ENCODE assay signal across 7 cellular contexts in the genomic region with DNA sequence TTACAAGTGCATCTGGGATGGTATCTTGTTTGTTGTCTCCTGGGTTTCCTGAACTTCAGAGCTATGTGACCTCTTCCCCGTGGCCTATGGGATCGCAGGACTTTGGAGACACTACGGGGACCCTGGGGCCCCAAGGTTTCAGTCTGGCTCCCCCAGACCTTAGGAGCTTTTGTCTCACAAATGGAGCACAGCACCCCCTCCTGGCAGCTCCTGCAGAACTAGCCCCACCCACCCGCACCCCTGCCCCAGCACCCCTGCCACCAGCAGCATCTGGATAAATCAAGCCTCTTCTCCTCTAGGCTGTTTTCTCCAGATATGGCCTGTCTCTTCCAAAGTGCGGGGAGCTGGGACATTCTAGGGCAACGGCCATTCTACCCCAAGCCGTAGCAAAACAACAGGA. TPM values are rescaled to one million over a fixed set of nuclear protein-coding genes. Genes with fewer than 3 reads are reported as not detected.
A peak's percentile ranks its signal among the peaks of the same experiment; 100 is the strongest.
DNase-seq lines count a peak whose midpoint lies in the region; ATAC-seq and TF ChIP-seq lines count a peak whose summit lies in the region.

No MANE protein-coding gene starts in this region.

- no peak overlapping the region for H2AFZ ChIP-seq in H9 (ENCODE audit: low read length)

- no peak overlapping the region for H2BK5ac ChIP-seq in H9 (ENCODE audit: insufficient read length, low read length)

- H3K9ac ChIP-seq in H9 (ENCODE audit: extremely low read depth, insufficient read length, low read length) (no peak overlapping the region), colonic mucosa (ENCODE audit: low read depth in 2 of 2, low read length in 2 of 2) (no peak overlapping the region)

- intact Hi-C loops in colonic mucosa (cut with DNase I) = loop anchor here (5.0 kb wide), 1 partner anchor 69 kb away; a partner anchor contains a TSS
- intact Hi-C loops in ovary (cut with DNase I) = loop anchor here in 1 of 4 donors (5.0 kb wide), 1 partner anchor 34 kb away; no protein-coding TSS in a partner anchor

- no peak overlapping the region for H2BK15ac ChIP-seq in H9 (ENCODE audit: low read depth, low read length)

- no peak overlapping the region for H3T11ph ChIP-seq in H9 (ENCODE audit: low read length)

- H3K27ac Mint-ChIP-seq in H9 = peak overlapping the region in 2 of 3 experiments; percentile 49 to 77; a peak in 2 of 7 replicates

- no peak for ATAC-seq in HG02759 (IDR thresholded peaks at IDR 0.05; ENCODE audit: unreplicated experiment)

- H3K36me3 ChIP-seq in colonic mucosa = peaks cover 40% of the 10 kb centered on the region
- H3K36me3 ChIP-seq in ovary = no peaks in the 10 kb centered on the region

- no peak overlapping the region for H2BK20ac ChIP-seq in H9 (ENCODE audit: low read depth, low read length, poor library complexity, severe bottlenecking)

- H3K4ac ChIP-seq in H9 (ENCODE audit: low read depth, low read length) = no peak overlapping the region

- H3K4me3 Mint-ChIP-seq in H9 = no peak overlapping the region

- peak; percentile 59 for TF ChIP-seq CTCF in H9 (conservative IDR thresholded peaks at IDR 0.05)
- TF ChIP-seq CTCF in VCaP (conservative IDR thresholded peaks at IDR 0.05) = peak; percentile 85
- TF ChIP-seq CTCF in colonic mucosa (IDR thresholded peaks at IDR 0.05) = peak; percentile 25
- TF ChIP-seq CTCF in ovary (IDR thresholded peaks at IDR 0.05) = no peak

- H3K23me2 ChIP-seq in H9 (ENCODE audit: insufficient read length, low read depth, low read length, poor library complexity, severe bottlenecking) = no peaks in the 10 kb centered on the region

- peaks cover 17 to 49% (median 48%) of the 10 kb centered on the region in 3 experiments; a peak in 6 of 7 replicates for H3K36me3 Mint-ChIP-seq in H9 (ENCODE audit: insufficient read depth in 1 of 3, low read depth in 3 of 3)

- no peaks in the 10 kb centered on the region for H3K79me2 ChIP-seq in H9 (ENCODE audit: insufficient read depth, low read length)

- no peak overlapping the region for H4K8ac ChIP-seq in H9 (replicated peaks; ENCODE audit: insufficient read length, low read depth, low read length)

- H3K4me1 Mint-ChIP-seq in H9 = peaks cover 26 to 67% of the 10 kb centered on the region in 2 experiments

- no peak overlapping the region for H2BK120ac ChIP-seq in H9 (ENCODE audit: low read depth, low read length, poor library complexity, severe bottlenecking)

- no peak for TF ChIP-seq EP300 in ovary (IDR thresholded peaks at IDR 0.05)

- H3K56ac ChIP-seq in H9 (ENCODE audit: insufficient read length, low read depth, low read length) = no peak overlapping the region

- no peak overlapping the region for H3K18ac ChIP-seq in H9 (ENCODE audit: insufficient read length, low read depth, low read length)

- H4K91ac ChIP-seq in H9 (ENCODE audit: insufficient read length, low read depth, low read length) = no peak overlapping the region

- no peaks in the 10 kb centered on the region; the same call in 1 of the 2 replicates for H3K27me3 Mint-ChIP-seq in H9 (ENCODE audit: low read depth)

- no peaks in the 10 kb centered on the region for H4K20me1 ChIP-seq in H9 (ENCODE audit: control insufficient read depth, insufficient read depth, insufficient read length)

- H3K27ac ChIP-seq in H9 (ENCODE audit: insufficient read length, low read depth, low read length) (no peak overlapping the region), VCaP (peak overlapping the region; percentile 25; the same call in 1 of the 2 replicates), colonic mucosa (no peak overlapping the region), ovary (no peak overlapping the region)

- H3K4me3 ChIP-seq in colonic mucosa (no peak overlapping the region), ovary (no peak overlapping the region)

- no peak for DNase-seq in H9
- no peak for DNase-seq in colonic mucosa
- peak; percentile 26 to 54 for DNase-seq in stimulated activated CD4-positive, alpha-beta T cell treated with anti-CD3 and anti-CD28 coated beads, Interleukin-4, amount 100 ng/mL, for 4 hours
- DNase-seq in RKO (ENCODE audit: low spot score) = no peak
- DNase-seq in ovary = no peak

- no peak overlapping the region for H3K23ac ChIP-seq in H9 (ENCODE audit: insufficient read length, low read depth, low read length)

- H3K27me3 ChIP-seq in H9 (ENCODE audit: insufficient read depth, low read length) (no peaks in the 10 kb centered on the region), colonic mucosa (no peaks in the 10 kb centered on the region), ovary (no peaks in the 10 kb centered on the region)

- no peak overlapping the region for H2AK5ac ChIP-seq in H9 (ENCODE audit: insufficient read length, low read length)

- H3K79me1 ChIP-seq in H9 (ENCODE audit: insufficient read depth, low read depth, low read length, poor library complexity, severe bottlenecking) = no peaks in the 10 kb centered on the region

- no peak overlapping the region for H4K5ac ChIP-seq in H9 (ENCODE audit: insufficient read length, low read depth, low read length)

- H3K9me3 ChIP-seq in H9 (ENCODE audit: control insufficient read depth, low read depth, low read length) (no peaks in the 10 kb centered on the region), colonic mucosa (no peaks in the 10 kb centered on the region), ovary (no peaks in the 10 kb centered on the region)

- no peak overlapping the region for H3K4me2 ChIP-seq in H9 (ENCODE audit: insufficient read depth, insufficient read length, low read length)

- H3K14ac ChIP-seq in H9 (ENCODE audit: insufficient read depth, low read length) = no peak overlapping the region

- H3K4me1 ChIP-seq in H9 (ENCODE audit: insufficient read depth, low read length) (no peaks in the 10 kb centered on the region; the same call in 1 of the 2 replicates), colonic mucosa (no peaks in the 10 kb centered on the region), ovary (ENCODE audit: insufficient read depth) (peaks cover 9% of the 10 kb centered on the region)

- no peak for TF ChIP-seq POLR2A in ovary (IDR thresholded peaks at IDR 0.05)

- H2BK12ac ChIP-seq in H9 (ENCODE audit: insufficient read length, low read depth, low read length) = no peak overlapping the region

- no CpG with 5 or more reads among the region's 7 CpGs for WGBS in H9 (ENCODE audit: extremely low coverage, insufficient read length, low lambda C conversion rate)
- WGBS in ovary, 3 donors = 78 to 90% (median 86%) methylated on average over 7 of the region's 7 CpGs

- no peaks in the 10 kb centered on the region for H3K9me3 Mint-ChIP-seq in H9

RNA-seq across cellular contexts. Expression of a gene that starts 10.4 kb away (rescaled TPM):
- total RNA-seq in H9 (2021) (117 and 118 TPM in 2 replicates), colonic mucosa (1 to 10 TPM; 4.8 to 5.2 TPM), ovary (1 to 10 TPM in 5 of 7 donors, under 1 TPM in 2; 0.12 to 7.9 (median 5.4) TPM)
- polyA plus RNA-seq in ovary = under 1 TPM; 0.60 to 0.94 TPM

RNA-seq across cellular contexts. Expression of a gene that starts 32.2 kb away (rescaled TPM):
- total RNA-seq in H9 (2021) (43.9 and 44.4 TPM in 2 replicates), colonic mucosa (10 to 100 TPM; 20.5 to 32.9 TPM), ovary (10 to 100 TPM in 6 of 7 donors, 1 to 10 TPM in 1; 4.5 to 15.9 (median 13.4) TPM)
- 1 to 10 TPM; 7.0 to 7.6 TPM for polyA plus RNA-seq in ovary

Comparison
In these comparisons a context has a peak if more than half of its experiments do, and no peak if none do; other contexts are left out.
1. DNase-seq: peak in stimulated activated CD4-positive, alpha-beta T cell treated with anti-CD3 and anti-CD28 coated beads, Interleukin-4, amount 100 ng/mL, for 4 hours (2 of 2); none in H9 (single experiment), colonic mucosa (single experiment), RKO (single experiment) and ovary (0 of 5).
2. CTCF ChIP-seq: peak in H9 (single experiment), VCaP (single experiment) and colonic mucosa (single experiment); none in ovary (0 of 3).
3. RNA of a gene that starts 10.4 kb away (total RNA-seq): 117 to 118 TPM in H9; 0.12 to 7.9 TPM in ovary and 4.8 to 5.2 TPM in colonic mucosa; every median in the first group is over 10 times any median in the second.